In genomic region chr16:1046271-1046955, GRCh38 we compare ENCODE assay signal across 22 cellular contexts. TPM values are rescaled to one million over a fixed set of nuclear protein-coding genes. Genes with fewer than 3 reads are reported as not detected.
"Had no signal": no experiment of that assay in that cellular context is flagged by ENCODE, and none has a peak within 500 bp of the region (broad histone marks: within the 10 kb centered on the region; RNA-seq: fewer than 3 reads in every experiment).

No MANE protein-coding gene starts in this region.

- H3K4me3 ChIP-seq: gastrocnemius medialis, lung, mucosa of descending colon, transverse colon had no signal

- H3K27ac ChIP-seq: gastrocnemius medialis, transverse colon had no signal

- H3K4me3 Mint-ChIP-seq: activated CD8-positive, alpha-beta T cell treated with anti-CD3 and anti-CD28 coated beads, Interleukin-2, amount 10 ng/mL, durations not matched to agents 7 days and 5 days; activated naive CD8-positive, alpha-beta T cell treated with anti-CD3 and anti-CD28 coated beads, Interleukin-2, amount 50 U/mL, for 24 hours; activated T-helper 1 cell treated with anti-CD3 and anti-CD28 coated beads, Interleukin-12 subunit alpha, Interleukin-12 subunit beta, Interleukin-2, Interleukin-4 antibody, amounts not matched to agents 30 ng/mL and 10 ng/mL and 1 ng/mL, durations not matched to agents 14 hours and 24 hours and 36 hours; naive thymus-derived CD8-positive, alpha-beta T cell had no signal

- H3K9ac ChIP-seq: SK-N-SH had no signal

- H3K9me3 Mint-ChIP-seq: activated naive CD8-positive, alpha-beta T cell treated with anti-CD3 and anti-CD28 coated beads, Interleukin-2, amount 50 U/mL, for 24 hours; activated T-helper 1 cell treated with anti-CD3 and anti-CD28 coated beads, Interleukin-12 subunit alpha, Interleukin-12 subunit beta, Interleukin-2, Interleukin-4 antibody, amounts not matched to agents 30 ng/mL and 10 ng/mL and 1 ng/mL, durations not matched to agents 14 hours and 24 hours and 36 hours had no signal

- H3K27me3 Mint-ChIP-seq: activated naive CD8-positive, alpha-beta T cell treated with anti-CD3 and anti-CD28 coated beads, Interleukin-2, amount 50 U/mL, for 24 hours had no signal

- ATAC-seq: activated CD8-positive, alpha-beta T cell treated with anti-CD3 and anti-CD28 coated beads, Interleukin-2, amount 10 ng/mL, durations not matched to agents 7 days and 5 days; activated naive CD8-positive, alpha-beta T cell treated with anti-CD3 and anti-CD28 coated beads, Interleukin-2, amount 50 U/mL, for 24 hours; gastrocnemius medialis; left colon; mucosa of descending colon; naive thymus-derived CD8-positive, alpha-beta T cell had no signal

- H3K4me1 Mint-ChIP-seq: activated naive CD8-positive, alpha-beta T cell treated with anti-CD3 and anti-CD28 coated beads, Interleukin-2, amount 50 U/mL, for 24 hours had no signal

- H3K36me3 ChIP-seq: gastrocnemius medialis, transverse colon had no signal

- H3K9me3 ChIP-seq: gastrocnemius medialis, mucosa of descending colon, SK-N-SH, transverse colon had no signal

- DNase-seq: activated CD4-positive, alpha-beta T cell treated with anti-CD3 and anti-CD28 coated beads for 48 hours; activated CD8-positive, alpha-beta memory T cell treated with anti-CD3 and anti-CD28 coated beads, Interleukin-2, amount 50 U/mL, for 48 hours; activated CD8-positive, alpha-beta T cell treated with anti-CD3 and anti-CD28 coated beads, Interleukin-2, amount 10 ng/mL, durations not matched to agents 7 days and 5 days; activated naive CD4-positive, alpha-beta T cell; activated naive CD8-positive, alpha-beta T cell treated with anti-CD3 and anti-CD28 coated beads, Interleukin-2, amount 50 U/mL, for 24 hours; central memory CD4-positive, alpha-beta T cell; cortex of kidney; effector memory CD4-positive, alpha-beta T cell; gastrocnemius medialis; left colon; mucosa of descending colon; naive thymus-derived CD8-positive, alpha-beta T cell; SK-N-SH; stimulated activated CD4-positive, alpha-beta T cell treated with anti-CD3 and anti-CD28 coated beads, Interleukin-4, amount 100 ng/mL, for 1 hour; stimulated activated CD8-positive, alpha-beta memory T cell treated with anti-CD3 and anti-CD28 coated beads, Interleukin-4, amount 100 ng/mL, for 48 hours; T-helper 1 cell; transverse colon had no signal

- H3K27ac Mint-ChIP-seq: activated CD8-positive, alpha-beta T cell treated with anti-CD3 and anti-CD28 coated beads, Interleukin-2, amount 10 ng/mL, durations not matched to agents 7 days and 5 days; activated naive CD8-positive, alpha-beta T cell treated with anti-CD3 and anti-CD28 coated beads, Interleukin-2, amount 50 U/mL, for 24 hours; activated T-helper 1 cell treated with anti-CD3 and anti-CD28 coated beads, Interleukin-12 subunit alpha, Interleukin-12 subunit beta, Interleukin-2, Interleukin-4 antibody, amounts not matched to agents 30 ng/mL and 10 ng/mL and 1 ng/mL, durations not matched to agents 14 hours and 24 hours and 36 hours; naive thymus-derived CD8-positive, alpha-beta T cell had no signal

- H3K4me2 ChIP-seq: SK-N-SH had no signal

RNA-seq across cellular contexts. Expression of gene SSTR5, which starts 26.1 kb away (rescaled TPM):
- total RNA-seq: activated CD8-positive, alpha-beta T cell treated with anti-CD3 and anti-CD28 coated beads, Interleukin-2, amount 10 ng/mL, durations not matched to agents 7 days and 5 days; activated T-helper 1 cell treated with anti-CD3 and anti-CD28 coated beads, Interleukin-12 subunit alpha, Interleukin-12 subunit beta, Interleukin-2, Interleukin-4 antibody, amounts not matched to agents 30 ng/mL and 10 ng/mL and 1 ng/mL, durations not matched to agents 14 hours and 24 hours and 36 hours; fibroblast of lung; mucosa of descending colon; naive thymus-derived CD8-positive, alpha-beta T cell; transverse colon had no signal
- polyA plus RNA-seq: fibroblast of lung; lung; naive thymus-derived CD8-positive, alpha-beta T cell; SK-N-SH had no signal

RNA-seq across cellular contexts. Expression of gene C1QTNF8, which starts 49.6 kb away (rescaled TPM):
- total RNA-seq: activated CD8-positive, alpha-beta T cell treated with anti-CD3 and anti-CD28 coated beads, Interleukin-2, amount 10 ng/mL, durations not matched to agents 7 days and 5 days; activated T-helper 1 cell treated with anti-CD3 and anti-CD28 coated beads, Interleukin-12 subunit alpha, Interleukin-12 subunit beta, Interleukin-2, Interleukin-4 antibody, amounts not matched to agents 30 ng/mL and 10 ng/mL and 1 ng/mL, durations not matched to agents 14 hours and 24 hours and 36 hours; fibroblast of lung; gastrocnemius medialis; left colon; mucosa of descending colon; naive thymus-derived CD8-positive, alpha-beta T cell; omental fat pad; renal cortical epithelial cell; transverse colon had no signal
- polyA plus RNA-seq: fibroblast of lung; naive thymus-derived CD8-positive, alpha-beta T cell; SK-N-SH had no signal
